20 cellular contexts compared by ENCODE assay signal in the genomic region with DNA sequence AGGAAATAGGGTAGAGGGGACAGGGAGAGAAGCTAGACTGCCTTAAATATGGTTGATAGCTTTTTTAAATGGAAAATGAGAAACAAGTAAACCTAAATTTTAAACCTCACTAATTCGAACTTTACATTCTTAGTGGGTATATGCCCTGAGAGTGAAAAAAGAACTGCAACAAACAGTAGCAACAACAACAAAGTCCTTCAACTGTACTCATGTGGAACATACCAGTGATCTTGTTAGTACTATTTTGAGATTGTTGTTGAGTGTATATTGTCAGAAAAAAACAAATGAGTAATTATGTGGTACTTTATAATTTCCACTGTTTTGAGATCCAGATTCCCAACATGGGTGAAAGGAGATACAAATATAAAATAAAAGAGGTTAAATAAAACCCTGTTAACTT.
"Had no signal": no experiment of that assay in that cellular context is flagged by ENCODE, and none has a peak within 500 bp of the region (broad histone marks: within the 10 kb centered on the region; RNA-seq: fewer than 3 reads in every experiment).

No MANE protein-coding gene starts in this region.

- H3K9me3 ChIP-seq: left ventricle myocardium inferior, lower lobe of right lung, neutrophil, psoas muscle, right lobe of liver, stomach had no signal

- H3K36me3 Mint-ChIP-seq: immature natural killer cell had no signal

- H3K27me3 ChIP-seq: neutrophil, right lobe of liver, stomach had no signal

- H3K4me3 ChIP-seq: coronary artery, left ventricle myocardium inferior, lower lobe of right lung, psoas muscle, right lobe of liver, stomach had no signal

- H3K27ac Mint-ChIP-seq: endodermal cell had no signal

- H3K27ac ChIP-seq: coronary artery, foreskin keratinocyte, left ventricle myocardium inferior, lower lobe of right lung, neutrophil, psoas muscle, right lobe of liver, stomach had no signal

- ATAC-seq: foreskin keratinocyte, lower lobe of right lung, psoas muscle, right lobe of liver had no signal

- DNase-seq: effector CD4-positive, alpha-beta T cell; endodermal cell; erythroblast; foreskin keratinocyte; immature natural killer cell; left ventricle myocardium inferior; lower lobe of right lung; mesenchymal stem cell; midbrain; psoas muscle; retina; right lobe of liver; stimulated activated CD4-positive, alpha-beta T cell treated with anti-CD3 and anti-CD28 coated beads, Interleukin-4, amount 100 ng/mL, for 1 hour; stimulated activated CD8-positive, alpha-beta memory T cell treated with anti-CD3 and anti-CD28 coated beads, Interleukin-4, amount 100 ng/mL, for 48 hours; stimulated activated naive CD4-positive, alpha-beta T cell; stomach; substantia nigra; trophoblast cell had no signal

- H3K4me1 ChIP-seq: foreskin keratinocyte had no signal

- H3K9me3 Mint-ChIP-seq: endodermal cell, immature natural killer cell had no signal

- H3K36me3 ChIP-seq: left ventricle myocardium inferior, lower lobe of right lung, neutrophil, right lobe of liver, stomach had no signal

- H3K4me3 Mint-ChIP-seq: endodermal cell had no signal
